8 cellular contexts compared by ENCODE assay signal in genomic region chr10:110212119-110213006, GRCh38. TPM values are rescaled to one million over a fixed set of nuclear protein-coding genes. Genes with fewer than 3 reads are reported as not detected.
A peak's percentile ranks its signal among the peaks of the same experiment; 100 is the strongest.
DNase-seq lines count a peak whose midpoint lies in the region; ATAC-seq, FAIRE-seq and TF ChIP-seq lines count a peak whose summit lies in the region.

No MANE protein-coding gene starts in this region.

- CTCF ChIA-PET in HepG2 (lab: Yijun Ruan, JAX; ENCODE audit: low intra/inter-chr PET ratio, low total read pairs): no interaction called here

- WGBS in HepG2 (ENCODE audit: low lambda C conversion rate): 60% methylated on average over 5 of the region's 5 CpGs
- WGBS in right lobe of liver (ENCODE audit: insufficient coverage, low coverage, low lambda C conversion rate, missing lambda C conversion rate): 69% methylated on average over 5 of the region's 5 CpGs
- 46 to 65% methylated on average over 4 to 5 of the region's 5 CpGs for WGBS in transverse colon (ENCODE audit: low coverage in 1 of 2), 2 donors

- H3K27ac Mint-ChIP-seq in activated T-cell treated with anti-CD3 and anti-CD28 coated beads, Interleukin-2, amount 50 U/mL, for 24 hours: peak overlapping the region; percentile 95

- no peak overlapping the region for H3K4me3 ChIP-seq in HepG2 (replicated peaks in 1 of 3; ENCODE audit: insufficient read depth in 1 of 3, low read depth in 2 of 3, low read length in 3 of 3)
- H3K4me3 ChIP-seq in right lobe of liver: no peak overlapping the region
- H3K4me3 ChIP-seq in transverse colon: peak overlapping the region in 2 of 4 donors; percentile 67 to 80

- peaks cover under 1% of the 10 kb centered on the region for H3K27me3 Mint-ChIP-seq in activated T-cell treated with anti-CD3 and anti-CD28 coated beads, Interleukin-2, amount 50 U/mL, for 24 hours

- H3K4me1 ChIP-seq in HepG2 (ENCODE audit: insufficient read depth, low read length) (peaks cover 56% of the 10 kb centered on the region), right lobe of liver (peaks cover 0 to 10% (median 0%) of the 10 kb centered on the region in 4 donors), transverse colon (peaks cover 16 to 59% (median 39%) of the 10 kb centered on the region in 4 donors)

- TF ChIP-seq RAD21 in HepG2 (CRISPR knock-in tag; IDR thresholded peaks at IDR 0.05): no peak

- TF ChIP-seq EP300 in HepG2 (IDR thresholded peaks at IDR 0.05; ENCODE audit: low read depth in 2 of 2, low read length in 2 of 2): no peak
- no peak for TF ChIP-seq EP300 in HepG2 (CRISPR knock-in tag; IDR thresholded peaks at IDR 0.05; ENCODE audit: borderline replicate concordance)
- TF ChIP-seq EP300 in transverse colon (IDR thresholded peaks at IDR 0.05; ENCODE audit: low read depth): no peak

- H3K4me2 ChIP-seq in HepG2 (ENCODE audit: low read depth, low read length): peak overlapping the region; percentile 99

- peak overlapping the region; percentile 88 for H3K4me3 Mint-ChIP-seq in activated T-cell treated with anti-CD3 and anti-CD28 coated beads, Interleukin-2, amount 50 U/mL, for 24 hours

- no peak for FAIRE-seq in HepG2 (lab: Jason Lieb, UNC)

- H3K4me1 Mint-ChIP-seq in activated T-cell treated with anti-CD3 and anti-CD28 coated beads, Interleukin-2, amount 50 U/mL, for 24 hours (ENCODE audit: low read depth): peaks cover 61% of the 10 kb centered on the region

- intact Hi-C loops in HepG2 (cut with micrococcal nuclease; ENCODE audit: unreplicated experiment) (no loop called here), right lobe of liver (cut with DNase I) (no loop called here), left ventricle myocardium superior (cut with micrococcal nuclease) (no loop called here), transverse colon (cut with DNase I; ENCODE audit: low total_unique reads) (loop anchor here (10.0 kb wide), 1 partner anchor 282 kb away; the partner anchor contains the start of gene DUSP5)

- H3K79me2 ChIP-seq in HepG2 (ENCODE audit: insufficient read depth, low read length): peaks cover 24% of the 10 kb centered on the region

- peaks cover 0 to 4% of the 10 kb centered on the region in 2 experiments; a peak in 1 of 5 replicates for H3K27me3 ChIP-seq in HepG2 (ENCODE audit: control insufficient read depth in 1 of 2, insufficient read depth in 2 of 2, low read length in 2 of 2)
- no peaks in the 10 kb centered on the region for H3K27me3 ChIP-seq in right lobe of liver
- no peaks in the 10 kb centered on the region for H3K27me3 ChIP-seq in transverse colon

- no TSS peak for BruUV-seq in HepG2 (replicated peaks; lab: Mats Ljungman, UMichigan)

- in situ Hi-C loops in HepG2 (cut with HindIII; ENCODE audit: extremely low pct_ligation_motif_present, low pct_unique_long_range_greater_than_20kb) (no loop called here), transverse colon (cut with MboI; ENCODE audit: low pct_ligation_motif_present in 1 of 4, low pct_unique_long_range_greater_than_20kb in 1 of 4, low sequenced_read_pairs in 3 of 4) (no loop called here)

- H3K36me3 ChIP-seq in HepG2 (replicated peaks in 1 of 2; ENCODE audit: control insufficient read depth in 1 of 2, insufficient read depth in 2 of 2, low read length in 2 of 2) (no peaks in the 10 kb centered on the region), right lobe of liver (no peaks in the 10 kb centered on the region), transverse colon (no peaks in the 10 kb centered on the region)

- H3K27ac ChIP-seq in HepG2 (ENCODE audit: extremely low read length, insufficient read depth, low read length) (no peak overlapping the region), right lobe of liver (peak overlapping the region in 1 of 3 donors; percentile 89), transverse colon (peak overlapping the region; percentile 90 to 95 (median 92))

- ATAC-seq in HepG2 (no peak), right lobe of liver (no peak), left ventricle myocardium superior (no peak)

- H3K9me3 Mint-ChIP-seq in activated T-cell treated with anti-CD3 and anti-CD28 coated beads, Interleukin-2, amount 50 U/mL, for 24 hours: no peaks in the 10 kb centered on the region

- H3K36me3 Mint-ChIP-seq in activated T-cell treated with anti-CD3 and anti-CD28 coated beads, Interleukin-2, amount 50 U/mL, for 24 hours (ENCODE audit: low read depth): peaks cover 4% of the 10 kb centered on the region

- DNase-seq in HepG2 (ENCODE audit: low spot score): no peak
- DNase-seq in right lobe of liver: no peak
- peak; percentile 58 for DNase-seq in activated T-cell treated with anti-CD3 and anti-CD28 coated beads, Interleukin-2, amount 50 U/mL, for 24 hours
- DNase-seq in left ventricle myocardium superior: peak; percentile 38
- DNase-seq in transverse colon: peak; percentile 80
- no peak for DNase-seq in GM10266 (ENCODE audit: extremely low spot score)
- no peak for DNase-seq in NCI-H2029 (lab: John Stamatoyannopoulos, UW)
- no peak for DNase-seq in T-helper 9 cell

- H4K20me1 ChIP-seq in HepG2 (ENCODE audit: insufficient read depth, low read length): peaks cover 17% of the 10 kb centered on the region

- no peak overlapping the region for H2AFZ ChIP-seq in HepG2 (ENCODE audit: low read length)

- H3K9ac ChIP-seq in HepG2 (ENCODE audit: insufficient read depth, low read depth, low read length): no peak overlapping the region; the same call in 1 of the 2 replicates

- no peak for TF ChIP-seq POLR2A in HepG2 (IDR thresholded peaks at IDR 0.05; ENCODE audit: insufficient read depth in 1 of 2, low read depth in 2 of 2, low read length in 2 of 2)
- TF ChIP-seq POLR2A in right lobe of liver (IDR thresholded peaks at IDR 0.05): no peak
- peak; percentile 74 for TF ChIP-seq POLR2A in transverse colon (IDR thresholded peaks at IDR 0.05)

- TF ChIP-seq CTCF in HepG2 (CRISPR knock-in tag; IDR thresholded peaks at IDR 0.05): no peak
- no peak for TF ChIP-seq CTCF in right lobe of liver (IDR thresholded peaks at IDR 0.05)
- TF ChIP-seq CTCF in transverse colon (IDR thresholded peaks at IDR 0.05): no peak
- no peak for TF ChIP-seq CTCF in GM10266 (IDR thresholded peaks at IDR 0.05; ENCODE audit: control insufficient read depth, insufficient read depth, low read depth, missing control alignments)

- H3K9me3 ChIP-seq in HepG2 (ENCODE audit: low read length) (no peaks in the 10 kb centered on the region), right lobe of liver (no peaks in the 10 kb centered on the region), transverse colon (no peaks in the 10 kb centered on the region)

- POLR2A ChIA-PET in HepG2 (lab: Yijun Ruan, JAX): no interaction called here

TF ChIP-seq in HepG2, 621 proteins besides CTCF, POLR2A, EP300 and RAD21 (continues in another document):
- TF ChIP-seq ZNF749 (CRISPR knock-in tag; IDR thresholded peaks at IDR 0.05; ENCODE audit: borderline replicate concordance) (no peak), IRF2 (CRISPR knock-in tag; IDR thresholded peaks at IDR 0.05) (no peak), IRX3 (CRISPR knock-in tag; IDR thresholded peaks at IDR 0.05; ENCODE audit: borderline replicate concordance, low read depth) (no peak), AKAP8 (CRISPR knock-in tag; IDR thresholded peaks at IDR 0.05) (no peak), CBX2 (IDR thresholded peaks at IDR 0.05; ENCODE audit: low read depth, low read length) (no peak), CBX2 (CRISPR knock-in tag; IDR thresholded peaks at IDR 0.05; ENCODE audit: low read depth) (no peak), ZNF136 (CRISPR knock-in tag; IDR thresholded peaks at IDR 0.05; ENCODE audit: low read depth) (no peak), ZNF569 (CRISPR knock-in tag; IDR thresholded peaks at IDR 0.05; ENCODE audit: borderline replicate concordance) (no peak), HMGA1 (CRISPR knock-in tag; conservative IDR thresholded peaks at IDR 0.05) (no peak), REL (CRISPR knock-in tag; conservative IDR thresholded peaks at IDR 0.05) (no peak)

RNA-seq across cellular contexts. Expression of gene MXI1, which starts 5.0 kb away (rescaled TPM):
- 6.6 and 10.1 TPM in 2 replicates for total RNA-seq in HepG2 (2016; rRNA removed; fragmentation: Illumina TruSeq; extraction: Trizol)
- 4.5 and 5.3 TPM in 2 replicates for total RNA-seq in HepG2 (2016; cell fraction: cytosol; rRNA removed; fragmentation: Illumina TruSeq; extraction: Trizol; ENCODE audit: low read depth)
- 6.8 TPM in 2 replicates for total RNA-seq in HepG2 (2016; cell fraction: insoluble cytoplasmic fraction; rRNA removed; fragmentation: Illumina TruSeq; extraction: Trizol)
- total RNA-seq in HepG2 (2016; cell fraction: membrane; rRNA removed; fragmentation: Illumina TruSeq; extraction: Trizol): 12.9 and 14.7 TPM in 2 replicates
- 5.4 and 5.6 TPM in 2 replicates for total RNA-seq in HepG2 (2016; cell fraction: nucleus; rRNA removed; fragmentation: Illumina TruSeq; extraction: Trizol)
- 22.0 and 22.2 TPM in 2 replicates for polyA plus RNA-seq in HepG2 (2011; rRNA removed)
- polyA plus RNA-seq in HepG2 (2011; cell fraction: cytosol; rRNA removed): 13.1 and 16.9 TPM in 2 replicates
- 9.3 and 11.4 TPM in 2 replicates for polyA plus RNA-seq in HepG2 (2011; cell fraction: nucleus; rRNA removed)
- polyA plus RNA-seq in HepG2 (2012): 39.3 and 44.8 TPM in 2 replicates
- polyA plus RNA-seq in HepG2 (2016; cell fraction: cytosol; fragmentation: Illumina TruSeq; extraction: Trizol; ENCODE audit: low read depth): 6.1 and 7.9 TPM in 2 replicates
- polyA plus RNA-seq in HepG2 (2016; cell fraction: insoluble cytoplasmic fraction; fragmentation: Illumina TruSeq; extraction: Trizol; ENCODE audit: low read depth): 7.9 and 8.0 TPM in 2 replicates
- 12.7 and 14.2 TPM in 2 replicates for polyA plus RNA-seq in HepG2 (2016; cell fraction: membrane; fragmentation: Illumina TruSeq; extraction: Trizol; ENCODE audit: low read depth)
- polyA plus RNA-seq in HepG2 (2016; cell fraction: nucleus; fragmentation: Illumina TruSeq; extraction: Trizol; ENCODE audit: insufficient read depth, low read depth): 16.1 and 16.4 TPM in 2 replicates
- 12.4 and 19.6 TPM in 2 replicates for polyA minus RNA-seq in HepG2 (2011; rRNA and poly(A)+ RNA removed; ENCODE audit: low replicate concordance)
- 23.8 and 27.6 TPM in 2 replicates for polyA minus RNA-seq in HepG2 (2011; cell fraction: cytosol; rRNA and poly(A)+ RNA removed)
- polyA minus RNA-seq in HepG2 (2011; cell fraction: nucleus; rRNA and poly(A)+ RNA removed): 25.0 and 35.5 TPM in 2 replicates
- total RNA-seq in right lobe of liver: 10 to 100 TPM; 17.1 to 32.6 (median 26.5) TPM
- total RNA-seq in left ventricle myocardium superior: 79.8 TPM
- total RNA-seq in transverse colon: 10 to 100 TPM; 44.8 to 96.5 (median 65.3) TPM

Comparison
In these comparisons a context has a peak if more than half of its experiments do, and no peak if none do; other contexts are left out.
1. DNase-seq: peak in activated T-cell treated with anti-CD3 and anti-CD28 coated beads, Interleukin-2, amount 50 U/mL, for 24 hours (single experiment), left ventricle myocardium superior (single experiment) and transverse colon (single experiment); none in HepG2 (single experiment), right lobe of liver (0 of 3), GM10266 (single experiment), NCI-H2029 (single experiment) and T-helper 9 cell (single experiment).